In the genomic region with DNA sequence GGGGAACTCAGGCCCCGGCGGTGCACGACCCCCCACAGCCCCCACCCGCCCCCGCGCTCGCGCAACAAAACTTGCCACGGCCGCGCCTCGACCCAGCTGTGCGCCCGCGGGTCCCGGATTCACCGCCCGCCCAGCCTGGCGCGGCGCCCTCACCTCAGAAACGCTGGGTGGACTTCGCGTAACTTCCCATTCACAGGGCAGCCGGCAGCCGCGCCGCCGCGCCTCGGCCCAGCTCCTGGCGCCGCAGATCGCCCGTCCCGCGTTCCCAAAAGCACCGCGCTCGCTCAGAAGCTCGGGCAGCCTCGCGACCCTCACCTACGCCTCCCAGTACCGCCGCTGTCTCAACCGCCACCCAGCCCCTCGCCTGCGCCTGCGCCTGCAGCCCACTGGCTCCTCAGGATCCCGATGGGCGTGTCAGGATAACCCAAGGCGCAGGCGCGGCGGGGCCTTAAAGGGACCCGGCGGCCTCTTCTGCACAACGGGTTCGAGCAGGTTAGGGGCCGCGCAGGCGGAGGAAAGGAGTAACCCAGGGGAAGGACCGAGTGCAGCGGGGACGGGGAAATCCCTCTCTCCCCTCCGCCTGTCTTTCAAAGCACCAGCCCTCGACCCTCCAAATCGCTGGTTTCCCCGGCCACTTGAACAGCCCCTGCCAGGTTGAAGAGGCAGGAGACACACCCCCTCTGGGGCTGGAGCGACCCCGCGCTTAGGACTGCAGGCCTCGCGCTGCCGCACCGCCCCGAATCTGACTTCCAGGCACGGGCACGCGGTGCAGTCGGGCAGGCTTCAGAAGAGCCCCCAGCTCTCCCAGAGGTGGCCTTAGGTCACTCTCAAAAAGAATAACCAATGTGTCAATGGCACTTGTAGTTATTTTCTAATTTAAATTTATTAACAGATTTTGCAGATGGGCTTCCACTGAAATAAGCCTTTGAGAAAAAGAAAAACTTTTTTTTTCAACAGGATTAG, we compare ENCODE assay signal across 1 cellular context.
A peak's percentile ranks its signal among the peaks of the same experiment; 100 is the strongest.
TF ChIP-seq lines count a peak whose summit lies in the region.

A gene (minus strand): TSS at position 380 of the 963 bp plus-strand sequence.

TF ChIP-seq in GM12878, 131 proteins besides CTCF, POLR2A, EP300 and RAD21 (continued from another document):
- TF ChIP-seq NBN (IDR thresholded peaks at IDR 0.05) (peak; percentile 83), RUNX3 (IDR thresholded peaks at IDR 0.05; ENCODE audit: low read length) (no peak; the same call in 1 of the 2 replicates), ZZZ3 (IDR thresholded peaks at IDR 0.05; ENCODE audit: control insufficient read depth, insufficient read length, low read depth) (no peak), MYC (IDR thresholded peaks at IDR 0.05; ENCODE audit: insufficient read depth, insufficient read length, insufficient replicate concordance, low read length, severe bottlenecking) (no peak), IKZF2 (IDR thresholded peaks at IDR 0.05) (no peak), MTA3 (IDR thresholded peaks at IDR 0.05; ENCODE audit: borderline replicate concordance, low read length) (no peak), ZNF274 (IDR thresholded peaks at IDR 0.05; ENCODE audit: insufficient read depth, insufficient read length) (no peak), MXI1 (IDR thresholded peaks at IDR 0.05; ENCODE audit: low read depth, low read length) (peak; percentile 27; the same call in 1 of the 2 replicates), IRF4 (IDR thresholded peaks at IDR 0.05; ENCODE audit: low read depth, low read length) (no peak), CBFB (IDR thresholded peaks at IDR 0.05; ENCODE audit: low read depth) (no peak), RELA (IDR thresholded peaks at IDR 0.05; ENCODE audit: borderline replicate concordance, partially characterized antibody) (peak; percentile 87), KDM1A (IDR thresholded peaks at IDR 0.05; ENCODE audit: borderline replicate concordance) (no peak), SREBF2 (IDR thresholded peaks at IDR 0.05; ENCODE audit: low read length) (no peak), ZNF207 (IDR thresholded peaks at IDR 0.05; ENCODE audit: borderline replicate concordance) (no peak; the same call in 1 of the 2 replicates), MTA2 (IDR thresholded peaks at IDR 0.05; ENCODE audit: low read depth) (no peak), NFIC (IDR thresholded peaks at IDR 0.05; ENCODE audit: low read depth, low read length) (no peak), ESRRA (IDR thresholded peaks at IDR 0.05; ENCODE audit: low read length) (no peak), KAT2A (conservative IDR thresholded peaks at IDR 0.05; ENCODE audit: control insufficient read depth, low read depth, low read length) (no peak), RCOR1 (conservative IDR thresholded peaks at IDR 0.05; ENCODE audit: low read depth, low read length) (no peak), NFXL1 (IDR thresholded peaks at IDR 0.05; ENCODE audit: borderline replicate concordance) (no peak), ZNF384 (IDR thresholded peaks at IDR 0.05; ENCODE audit: borderline replicate concordance, low read depth, low read length) (no peak), POLR2AphosphoS5 (IDR thresholded peaks at IDR 0.05; ENCODE audit: low read length) (no peak), ZNF622 (IDR thresholded peaks at IDR 0.05) (no peak), MEF2B (IDR thresholded peaks at IDR 0.05; ENCODE audit: partially characterized antibody, poor library complexity, severe bottlenecking) (peak; percentile 37), SREBF1 (IDR thresholded peaks at IDR 0.05; ENCODE audit: low read length) (no peak), FOXK2 (IDR thresholded peaks at IDR 0.05) (peak; percentile 15; the same call in 1 of the 2 replicates), RAD51 (IDR thresholded peaks at IDR 0.05) (no peak), ZNF217 (IDR thresholded peaks at IDR 0.05) (no peak), SIX5 (IDR thresholded peaks at IDR 0.05; ENCODE audit: low read depth, low read length, severe bottlenecking) (no peak), RB1 (IDR thresholded peaks at IDR 0.05; ENCODE audit: borderline replicate concordance) (peak; percentile 78), WRNIP1 (IDR thresholded peaks at IDR 0.05; ENCODE audit: borderline replicate concordance, low read depth, low read length) (no peak), BHLHE40 (IDR thresholded peaks at IDR 0.05; ENCODE audit: borderline replicate concordance in 1 of 2, low read depth in 2 of 2, low read length in 1 of 2) (peak in 1 of 2 experiments; percentile 58; a peak in 1 of 4 replicates), CHD2 (IDR thresholded peaks at IDR 0.05; ENCODE audit: borderline replicate concordance, low read depth, low read length) (no peak), STAT3 (IDR thresholded peaks at IDR 0.05; ENCODE audit: low read depth, low read length) (no peak), ATF7 (IDR thresholded peaks at IDR 0.05; ENCODE audit: low read depth) (peak; percentile 60; the same call in 1 of the 2 replicates)
- TF ChIP-seq, protein P1, sequence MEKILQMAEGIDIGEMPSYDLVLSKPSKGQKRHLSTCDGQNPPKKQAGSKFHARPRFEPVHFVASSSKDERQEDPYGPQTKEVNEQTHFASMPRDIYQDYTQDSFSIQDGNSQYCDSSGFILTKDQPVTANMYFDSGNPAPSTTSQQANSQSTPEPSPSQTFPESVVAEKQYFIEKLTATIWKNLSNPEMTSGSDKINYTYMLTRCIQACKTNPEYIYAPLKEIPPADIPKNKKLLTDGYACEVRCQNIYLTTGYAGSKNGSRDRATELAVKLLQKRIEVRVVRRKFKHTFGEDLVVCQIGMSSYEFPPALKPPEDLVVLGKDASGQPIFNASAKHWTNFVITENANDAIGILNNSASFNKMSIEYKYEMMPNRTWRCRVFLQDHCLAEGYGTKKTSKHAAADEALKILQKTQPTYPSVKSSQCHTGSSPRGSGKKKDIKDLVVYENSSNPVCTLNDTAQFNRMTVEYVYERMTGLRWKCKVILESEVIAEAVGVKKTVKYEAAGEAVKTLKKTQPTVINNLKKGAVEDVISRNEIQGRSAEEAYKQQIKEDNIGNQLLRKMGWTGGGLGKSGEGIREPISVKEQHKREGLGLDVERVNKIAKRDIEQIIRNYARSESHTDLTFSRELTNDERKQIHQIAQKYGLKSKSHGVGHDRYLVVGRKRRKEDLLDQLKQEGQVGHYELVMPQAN (conservative IDR thresholded peaks at IDR 0.05): peak; percentile 82
- TF ChIP-seq, protein P2, sequence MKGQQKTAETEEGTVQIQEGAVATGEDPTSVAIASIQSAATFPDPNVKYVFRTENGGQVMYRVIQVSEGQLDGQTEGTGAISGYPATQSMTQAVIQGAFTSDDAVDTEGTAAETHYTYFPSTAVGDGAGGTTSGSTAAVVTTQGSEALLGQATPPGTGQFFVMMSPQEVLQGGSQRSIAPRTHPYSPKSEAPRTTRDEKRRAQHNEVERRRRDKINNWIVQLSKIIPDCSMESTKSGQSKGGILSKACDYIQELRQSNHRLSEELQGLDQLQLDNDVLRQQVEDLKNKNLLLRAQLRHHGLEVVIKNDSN (IDR thresholded peaks at IDR 0.05; ENCODE audit: borderline replicate concordance, extremely low read length, insufficient read depth, low read depth, low read length): no peak
- TF ChIP-seq, protein P3, sequence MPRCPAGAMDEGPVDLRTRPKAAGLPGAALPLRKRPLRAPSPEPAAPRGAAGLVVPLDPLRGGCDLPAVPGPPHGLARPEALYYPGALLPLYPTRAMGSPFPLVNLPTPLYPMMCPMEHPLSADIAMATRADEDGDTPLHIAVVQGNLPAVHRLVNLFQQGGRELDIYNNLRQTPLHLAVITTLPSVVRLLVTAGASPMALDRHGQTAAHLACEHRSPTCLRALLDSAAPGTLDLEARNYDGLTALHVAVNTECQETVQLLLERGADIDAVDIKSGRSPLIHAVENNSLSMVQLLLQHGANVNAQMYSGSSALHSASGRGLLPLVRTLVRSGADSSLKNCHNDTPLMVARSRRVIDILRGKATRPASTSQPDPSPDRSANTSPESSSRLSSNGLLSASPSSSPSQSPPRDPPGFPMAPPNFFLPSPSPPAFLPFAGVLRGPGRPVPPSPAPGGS (IDR thresholded peaks at IDR 0.05; ENCODE audit: borderline replicate concordance, insufficient read depth, low read depth, low read length, poor library complexity, severe bottlenecking): no peak
- TF ChIP-seq, protein P4, sequence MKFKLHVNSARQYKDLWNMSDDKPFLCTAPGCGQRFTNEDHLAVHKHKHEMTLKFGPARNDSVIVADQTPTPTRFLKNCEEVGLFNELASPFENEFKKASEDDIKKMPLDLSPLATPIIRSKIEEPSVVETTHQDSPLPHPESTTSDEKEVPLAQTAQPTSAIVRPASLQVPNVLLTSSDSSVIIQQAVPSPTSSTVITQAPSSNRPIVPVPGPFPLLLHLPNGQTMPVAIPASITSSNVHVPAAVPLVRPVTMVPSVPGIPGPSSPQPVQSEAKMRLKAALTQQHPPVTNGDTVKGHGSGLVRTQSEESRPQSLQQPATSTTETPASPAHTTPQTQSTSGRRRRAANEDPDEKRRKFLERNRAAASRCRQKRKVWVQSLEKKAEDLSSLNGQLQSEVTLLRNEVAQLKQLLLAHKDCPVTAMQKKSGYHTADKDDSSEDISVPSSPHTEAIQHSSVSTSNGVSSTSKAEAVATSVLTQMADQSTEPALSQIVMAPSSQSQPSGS (IDR thresholded peaks at IDR 0.05; ENCODE audit: low read length): no peak
